Comparison of ENCODE assay signal across 15 cellular contexts in genomic region chr1:174659823-174660222, GRCh38.
DNase-seq lines count a peak whose midpoint lies in the region; ATAC-seq, FAIRE-seq and TF ChIP-seq lines count a peak whose summit lies in the region.
"Had no signal": no experiment of that assay in that cellular context is flagged by ENCODE, and none has a peak within 500 bp of the region (broad histone marks: within the 10 kb centered on the region; RNA-seq: fewer than 3 reads in every experiment).

No MANE protein-coding gene starts in this region.

- H3K4me1 Mint-ChIP-seq in HFFc6 (ENCODE audit: low read depth) (peaks cover 9% of the 10 kb centered on the region; the same call in 1 of the 2 replicates), astrocyte (ENCODE audit: low read depth, unreplicated experiment) (peaks cover 12% of the 10 kb centered on the region)
- H3K4me1 Mint-ChIP-seq: activated naive CD4-positive, alpha-beta T cell treated with anti-CD3 and anti-CD28 coated beads, Interleukin-2, amount 50 U/mL, for 24 hours had no signal

- H3K27ac Mint-ChIP-seq in HFFc6, result no peak overlapping the region
- no peak overlapping the region for H3K27ac Mint-ChIP-seq in astrocyte (ENCODE audit: unreplicated experiment)
- H3K27ac Mint-ChIP-seq: activated naive CD4-positive, alpha-beta T cell treated with anti-CD3 and anti-CD28 coated beads, Interleukin-2, amount 50 U/mL, for 24 hours had no signal

- no peaks in the 10 kb centered on the region for H3F3A ChIP-seq in MM.1S (ENCODE audit: insufficient read depth, low read length)

- TF ChIP-seq CTCF in HFFc6 (IDR thresholded peaks at IDR 0.05) (no peak), astrocyte (IDR thresholded peaks at IDR 0.05; ENCODE audit: insufficient read depth, low read depth, low read length) (no peak), MM.1S (IDR thresholded peaks at IDR 0.05; ENCODE audit: low read length) (no peak)

- DNase-seq in HFFc6 (peak; percentile 2), astrocyte (ENCODE audit: low read depth) (peak; percentile 74), fibroblast of the conjunctiva (ENCODE audit: low read depth) (peak; percentile 3), renal cortical epithelial cell (ENCODE audit: low read depth) (peak; percentile 94), MM.1S (no peak), putamen (ENCODE audit: low spot score) (no peak), amniotic stem cell (lab: John Stamatoyannopoulos, UW) (no peak)
- DNase-seq: head of caudate nucleus, KG1, lower lobe of right lung, NCI-H2029 had no signal

- H3K9ac ChIP-seq in astrocyte (ENCODE audit: low read length) (no peak overlapping the region), MM.1S (ENCODE audit: low read length) (no peak overlapping the region)

- H3K27me3 ChIP-seq in astrocyte (ENCODE audit: insufficient read depth, low read length), result no peaks in the 10 kb centered on the region
- no peaks in the 10 kb centered on the region for H3K27me3 ChIP-seq in MM.1S (replicated peaks; ENCODE audit: insufficient read depth, low read length)
- H3K27me3 ChIP-seq: tibial nerve had no signal

- H3K36me3 Mint-ChIP-seq in HFFc6 (ENCODE audit: low read depth) (no peaks in the 10 kb centered on the region), astrocyte (ENCODE audit: low read depth, unreplicated experiment) (no peaks in the 10 kb centered on the region)

- H3K4me1 ChIP-seq in astrocyte (ENCODE audit: insufficient read depth, low read length) (no peaks in the 10 kb centered on the region), MM.1S (ENCODE audit: low read length) (no peaks in the 10 kb centered on the region)
- H3K4me1 ChIP-seq: lower lobe of right lung, tibial nerve had no signal

- H3K9me3 Mint-ChIP-seq in HFFc6, result no peaks in the 10 kb centered on the region
- H3K9me3 Mint-ChIP-seq in astrocyte (ENCODE audit: unreplicated experiment), result no peaks in the 10 kb centered on the region

- no peaks in the 10 kb centered on the region for H3K27me3 Mint-ChIP-seq in HFFc6 (ENCODE audit: insufficient read depth)
- H3K27me3 Mint-ChIP-seq in astrocyte (ENCODE audit: low read depth, unreplicated experiment), result no peaks in the 10 kb centered on the region
- H3K27me3 Mint-ChIP-seq: activated naive CD4-positive, alpha-beta T cell treated with anti-CD3 and anti-CD28 coated beads, Interleukin-2, amount 50 U/mL, for 24 hours had no signal

- H2AFZ ChIP-seq in astrocyte (ENCODE audit: low read depth, low read length) (no peak overlapping the region), MM.1S (ENCODE audit: low read length) (no peak overlapping the region)

- no peak for FAIRE-seq in astrocyte (lab: Jason Lieb, UNC)

- H3K9me3 ChIP-seq in astrocyte (ENCODE audit: insufficient read depth, low read depth, low read length) (no peaks in the 10 kb centered on the region), MM.1S (replicated peaks; ENCODE audit: insufficient read depth, low read length) (no peaks in the 10 kb centered on the region)
- H3K9me3 ChIP-seq: lower lobe of right lung had no signal

- H3K36me3 ChIP-seq in astrocyte (ENCODE audit: insufficient read depth, low read length), result no peaks in the 10 kb centered on the region
- H3K36me3 ChIP-seq in MM.1S (replicated peaks; ENCODE audit: insufficient read depth, low read length), result no peaks in the 10 kb centered on the region
- H3K36me3 ChIP-seq: lower lobe of right lung, tibial nerve had no signal

- no peaks in the 10 kb centered on the region for H3K79me2 ChIP-seq in astrocyte (ENCODE audit: insufficient read depth, low read length)
- no peaks in the 10 kb centered on the region for H3K79me2 ChIP-seq in MM.1S (ENCODE audit: low read length)

- H3K4me2 ChIP-seq in astrocyte (ENCODE audit: low read length) (no peak overlapping the region), MM.1S (ENCODE audit: low read depth, low read length) (no peak overlapping the region)

- ATAC-seq in GM19452 (IDR thresholded peaks at IDR 0.05; ENCODE audit: unreplicated experiment), result no peak
- ATAC-seq: lower lobe of right lung had no signal

- H3K4me3 ChIP-seq in astrocyte (ENCODE audit: insufficient read depth, low read depth, low read length) (no peak overlapping the region), MM.1S (ENCODE audit: low read length) (no peak overlapping the region)
- H3K4me3 ChIP-seq: lower lobe of right lung, tibial nerve had no signal

- H3K9me2 ChIP-seq in MM.1S (replicated peaks; ENCODE audit: insufficient read depth, low read length), result no peaks in the 10 kb centered on the region

- no peak overlapping the region for H3K4me3 Mint-ChIP-seq in HFFc6
- no peak overlapping the region for H3K4me3 Mint-ChIP-seq in astrocyte (ENCODE audit: unreplicated experiment)
- H3K4me3 Mint-ChIP-seq: activated naive CD4-positive, alpha-beta T cell treated with anti-CD3 and anti-CD28 coated beads, Interleukin-2, amount 50 U/mL, for 24 hours had no signal

- no peak overlapping the region for H3K27ac ChIP-seq in astrocyte (ENCODE audit: low read depth, low read length)
- H3K27ac ChIP-seq in MM.1S (ENCODE audit: low read length), result no peak overlapping the region
- H3K27ac ChIP-seq: lower lobe of right lung, tibial nerve, VCaP had no signal

- H4K20me1 ChIP-seq in astrocyte (ENCODE audit: insufficient read depth, low read length) (no peaks in the 10 kb centered on the region), MM.1S (ENCODE audit: insufficient read depth, low read length) (no peaks in the 10 kb centered on the region)

Comparison
In these comparisons a context has a peak if more than half of its experiments do, and no peak if none do; other contexts are left out.
1. DNase-seq: peak in HFFc6 (single experiment), astrocyte (single experiment), fibroblast of the conjunctiva (single experiment) and renal cortical epithelial cell (single experiment); none in MM.1S (single experiment), putamen (single experiment) and amniotic stem cell (single experiment).